14 cellular contexts compared by ENCODE assay signal in genomic region chr1:236303675-236304074, GRCh38. TPM values are rescaled to one million over a fixed set of nuclear protein-coding genes. Genes with fewer than 3 reads are reported as not detected.
DNase-seq lines count a peak whose midpoint lies in the region; ATAC-seq and TF ChIP-seq lines count a peak whose summit lies in the region.
"Had no signal": no experiment of that assay in that cellular context is flagged by ENCODE, and none has a peak within 500 bp of the region (broad histone marks: within the 10 kb centered on the region; RNA-seq: fewer than 3 reads in every experiment).

No MANE protein-coding gene starts in this region.

- no peak overlapping the region for H3K4me2 ChIP-seq in OCI-LY3 (ENCODE audit: low read length)
- no peak overlapping the region for H3K4me2 ChIP-seq in neuronal stem cell (ENCODE audit: insufficient read depth, low read length, poor library complexity, severe bottlenecking)

- no peak overlapping the region for H3K18ac ChIP-seq in neuronal stem cell (ENCODE audit: low read length)

- no peak overlapping the region for H3K9ac ChIP-seq in OCI-LY3 (ENCODE audit: low read length)
- no peak overlapping the region for H3K9ac ChIP-seq in neuronal stem cell (ENCODE audit: low read depth, low read length, poor library complexity)

- H3K27ac ChIP-seq in OCI-LY3 (ENCODE audit: low read length) (no peak overlapping the region), neuronal stem cell (replicated peaks; ENCODE audit: low read length) (no peak overlapping the region)
- H3K27ac ChIP-seq: gastrocnemius medialis, SJSA1 had no signal

- no peak overlapping the region for H4K91ac ChIP-seq in neuronal stem cell (ENCODE audit: low read depth, low read length, poor library complexity)

- no peak overlapping the region for H2BK12ac ChIP-seq in neuronal stem cell (ENCODE audit: low read length)

- H3K14ac ChIP-seq in neuronal stem cell (ENCODE audit: low read length), result no peak overlapping the region

- no peak overlapping the region for H3K4me3 Mint-ChIP-seq in activated naive CD4-positive, alpha-beta T cell treated with anti-CD3 and anti-CD28 coated beads for 36 hours
- H3K4me3 Mint-ChIP-seq: mesothelial cell of epicardium had no signal

- H3K4ac ChIP-seq in neuronal stem cell (ENCODE audit: low read length), result no peak overlapping the region

- H4K8ac ChIP-seq in neuronal stem cell (ENCODE audit: low read depth, low read length), result no peak overlapping the region

- H3K4me1 ChIP-seq in OCI-LY3 (ENCODE audit: low read length), result peaks cover 15% of the 10 kb centered on the region; the same call in 1 of the 2 replicates
- H3K4me1 ChIP-seq in neuronal stem cell (ENCODE audit: control insufficient read depth in 2 of 2, insufficient read depth in 1 of 2, low read depth in 1 of 2, low read length in 2 of 2), result peaks cover 0 to 1% of the 10 kb centered on the region in 2 donors
- H3K4me1 ChIP-seq: gastrocnemius medialis, SJSA1 had no signal

- H3K9me3 ChIP-seq in OCI-LY3 (ENCODE audit: insufficient read depth, low read length) (no peaks in the 10 kb centered on the region), neuronal stem cell (replicated peaks in 1 of 2; ENCODE audit: control insufficient read depth in 2 of 2, insufficient read depth in 1 of 2, low read depth in 1 of 2, low read length in 2 of 2) (peaks cover 0 to 3% of the 10 kb centered on the region in 2 donors)
- H3K9me3 ChIP-seq: gastrocnemius medialis, SJSA1 had no signal

- H3K27me3 ChIP-seq in OCI-LY3 (ENCODE audit: low read depth, low read length) (no peaks in the 10 kb centered on the region), neuronal stem cell (ENCODE audit: control insufficient read depth in 3 of 3, insufficient read depth in 3 of 3, low read depth in 1 of 3, low read length in 3 of 3) (no peaks in the 10 kb centered on the region)
- H3K27me3 ChIP-seq: gastrocnemius medialis had no signal

- peak; percentile 40; the same call in 1 of the 2 replicates for TF ChIP-seq CTCF in OCI-LY3 (IDR thresholded peaks at IDR 0.05; ENCODE audit: low read depth, low read length)

- no peak overlapping the region for H2BK5ac ChIP-seq in neuronal stem cell (ENCODE audit: low read length)

- no peak overlapping the region for H2AK5ac ChIP-seq in neuronal stem cell (ENCODE audit: low read depth, low read length)

- no peaks in the 10 kb centered on the region for H3K27me3 Mint-ChIP-seq in activated naive CD4-positive, alpha-beta T cell treated with anti-CD3 and anti-CD28 coated beads for 36 hours (ENCODE audit: low read depth)

- H2AFZ ChIP-seq in OCI-LY3 (ENCODE audit: low read depth, low read length) (peak overlapping the region; percentile 14; the same call in 1 of the 2 replicates), neuronal stem cell (ENCODE audit: low read length) (no peak overlapping the region)

- DNase-seq in activated naive CD4-positive, alpha-beta T cell treated with anti-CD3 and anti-CD28 coated beads for 36 hours, result peak; percentile 42
- DNase-seq in activated naive CD4-positive, alpha-beta T cell treated with anti-CD3 and anti-CD28 coated beads, Interleukin-2, amount 50 U/mL, for 16 hours, result no peak
- no peak for DNase-seq in stimulated activated naive CD8-positive, alpha-beta T cell treated with anti-CD3 and anti-CD28 coated beads, Interleukin-15, Interleukin-2, amounts not matched to agents 100 U/mL and 50 U/mL, for 24 hours
- DNase-seq in neuronal stem cell (ENCODE audit: low spot score) (no peak), GM03348 (ENCODE audit: low spot score) (no peak)
- DNase-seq: activated CD8-positive, alpha-beta memory T cell treated with anti-CD3 and anti-CD28 coated beads, Interleukin-2, amount 50 U/mL, for 48 hours; caudate nucleus; gastrocnemius medialis; stimulated activated naive CD4-positive, alpha-beta T cell treated with Interleukin-2 at 50 U/mL for 16 hours had no signal

- no peak overlapping the region for H2BK120ac ChIP-seq in neuronal stem cell (ENCODE audit: low read depth, low read length)

- intact Hi-C loops in activated naive CD4-positive, alpha-beta T cell treated with anti-CD3 and anti-CD28 coated beads for 36 hours (cut with micrococcal nuclease), result loop anchor here (1.0 to 2.0 kb wide), 2 partner anchors 19 to 195 kb away; no protein-coding TSS in a partner anchor

- H3K36me3 ChIP-seq in OCI-LY3 (replicated peaks; ENCODE audit: low read depth, low read length), result no peaks in the 10 kb centered on the region
- no peaks in the 10 kb centered on the region for H3K36me3 ChIP-seq in neuronal stem cell (replicated peaks in 1 of 2; ENCODE audit: control insufficient read depth in 2 of 2, insufficient read depth in 2 of 2, low read length in 2 of 2)
- H3K36me3 ChIP-seq: gastrocnemius medialis, SJSA1 had no signal

- CTCF ChIA-PET in activated naive CD4-positive, alpha-beta T cell treated with anti-CD3 and anti-CD28 coated beads for 36 hours (lab: Charles Lee), result interaction anchor here (0.7 to 0.9 kb wide), 2 partner anchors 18 to 120 kb away, joined by 3 read pairs; no protein-coding TSS in a partner anchor

- WGBS in neuronal stem cell (ENCODE audit: extremely low coverage in 2 of 2, insufficient read length in 2 of 2, insufficient replicate concordance in 1 of 2), 2 donors, result no CpG with 5 or more reads among the region's 4 CpGs

- H3K9me3 Mint-ChIP-seq in activated naive CD4-positive, alpha-beta T cell treated with anti-CD3 and anti-CD28 coated beads for 36 hours, result no peaks in the 10 kb centered on the region

- H2BK15ac ChIP-seq in neuronal stem cell (ENCODE audit: low read length), result no peak overlapping the region

- no peaks in the 10 kb centered on the region for H4K20me1 ChIP-seq in OCI-LY3 (ENCODE audit: insufficient read depth, low read length)

- no peaks in the 10 kb centered on the region for H3K36me3 Mint-ChIP-seq in activated naive CD4-positive, alpha-beta T cell treated with anti-CD3 and anti-CD28 coated beads for 36 hours (ENCODE audit: low read depth)
- H3K36me3 Mint-ChIP-seq: mesothelial cell of epicardium had no signal

- H3K79me1 ChIP-seq in neuronal stem cell (ENCODE audit: low read depth, low read length), result no peaks in the 10 kb centered on the region

- no peak overlapping the region for H3K27ac Mint-ChIP-seq in activated naive CD4-positive, alpha-beta T cell treated with anti-CD3 and anti-CD28 coated beads for 36 hours
- H3K27ac Mint-ChIP-seq: mesothelial cell of epicardium had no signal

- H3K4me3 ChIP-seq in OCI-LY3 (ENCODE audit: low read length), result no peak overlapping the region
- no peak overlapping the region for H3K4me3 ChIP-seq in neuronal stem cell (ENCODE audit: low read length in 2 of 2)
- H3K4me3 ChIP-seq: gastrocnemius medialis, SJSA1 had no signal

- no peak overlapping the region for H3K23ac ChIP-seq in neuronal stem cell (ENCODE audit: low read depth, low read length, poor library complexity)

- ATAC-seq in HG02610 (IDR thresholded peaks at IDR 0.05; ENCODE audit: unreplicated experiment) (peak; percentile 78), GM18858 (IDR thresholded peaks at IDR 0.05; ENCODE audit: unreplicated experiment) (no peak)
- peak; percentile 66 for ATAC-seq in stimulated activated naive CD8-positive, alpha-beta T cell treated with anti-CD3 and anti-CD28 coated beads, Interleukin-15, Interleukin-2, amounts not matched to agents 100 U/mL and 50 U/mL, for 24 hours
- ATAC-seq: gastrocnemius medialis had no signal

- peaks cover 2% of the 10 kb centered on the region for H3K4me1 Mint-ChIP-seq in activated naive CD4-positive, alpha-beta T cell treated with anti-CD3 and anti-CD28 coated beads for 36 hours (ENCODE audit: low read depth)

- H3K79me2 ChIP-seq in OCI-LY3 (ENCODE audit: low read length), result no peaks in the 10 kb centered on the region

RNA-seq across cellular contexts. Expression of gene ERO1B, which starts 21.9 kb away (rescaled TPM):
- 1 to 10 TPM; 1.6 to 2.5 TPM for total RNA-seq in activated naive CD4-positive, alpha-beta T cell treated with anti-CD3 and anti-CD28 coated beads for 36 hours
- 1.2 TPM for polyA plus RNA-seq in neuronal stem cell (2013, experiment 1 of 2)
- 1.3 TPM for polyA plus RNA-seq in neuronal stem cell (2013, experiment 2 of 2)
